ENCODE assay signal across 11 cellular contexts in the genomic region with DNA sequence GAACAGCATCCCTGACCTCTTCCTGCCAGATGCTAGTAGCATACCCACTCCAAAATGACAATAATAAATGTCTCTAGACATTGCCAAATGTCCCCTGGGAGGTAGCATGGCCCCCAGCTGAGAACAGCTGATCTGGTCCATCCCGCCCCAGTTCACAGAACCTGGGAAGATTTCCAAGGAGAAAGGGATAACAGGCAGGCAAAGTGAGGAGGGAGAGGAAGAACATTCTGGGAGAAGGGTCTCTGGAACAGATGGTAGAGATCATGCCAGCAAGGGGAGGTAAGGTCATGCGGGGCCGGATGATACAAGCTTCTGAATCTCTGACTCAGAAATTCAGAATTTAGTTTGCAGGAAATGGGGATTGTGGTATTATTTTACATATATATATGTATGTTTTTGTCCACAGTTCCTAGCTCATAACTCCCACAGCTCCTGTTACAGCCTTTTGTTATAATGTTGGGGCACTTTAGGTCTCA.
DNase-seq lines count a peak whose midpoint lies in the region; ATAC-seq and TF ChIP-seq lines count a peak whose summit lies in the region.
"Had no signal": no experiment of that assay in that cellular context is flagged by ENCODE, and none has a peak within 500 bp of the region (broad histone marks: within the 10 kb centered on the region; RNA-seq: fewer than 3 reads in every experiment).

No MANE protein-coding gene starts in this region.

- peaks cover 71% of the 10 kb centered on the region for H3K36me3 Mint-ChIP-seq in CD8-positive, alpha-beta T cell

- H3K9me3 Mint-ChIP-seq in CD8-positive, alpha-beta T cell, result no peaks in the 10 kb centered on the region
- H3K9me3 Mint-ChIP-seq: T-helper 1 cell treated with Interleukin-12 subunit alpha and Interleukin-12 subunit beta and Interleukin-4 antibody, amounts not matched to agents 30 μg/mL and 1 μg/mL, for 36 hours had no signal

- intact Hi-C loops in CD8-positive, alpha-beta T cell (cut with DNase I, micrococcal nuclease), result no loop called here
- intact Hi-C loops in stomach (cut with DNase I; ENCODE audit: low total_unique reads), result no loop called here

- H3K27ac Mint-ChIP-seq in CD8-positive, alpha-beta T cell, result peak overlapping the region; percentile 45
- H3K27ac Mint-ChIP-seq: T-helper 1 cell treated with Interleukin-12 subunit alpha and Interleukin-12 subunit beta and Interleukin-4 antibody, amounts not matched to agents 30 μg/mL and 1 μg/mL, for 36 hours had no signal

- 67 to 82% (median 78%) methylated on average over 3 of the region's 3 CpGs for WGBS in stomach, 5 donors

- ATAC-seq in CD8-positive, alpha-beta T cell, result no peak
- peak; percentile 44 for ATAC-seq in foreskin keratinocyte
- no peak for ATAC-seq in GM21619 (IDR thresholded peaks at IDR 0.05; ENCODE audit: unreplicated experiment)
- no peak for ATAC-seq in GM19023 (IDR thresholded peaks at IDR 0.05; ENCODE audit: unreplicated experiment)

- peaks cover 16% of the 10 kb centered on the region for H3K4me1 Mint-ChIP-seq in CD8-positive, alpha-beta T cell (ENCODE audit: low read depth)

- POLR2A ChIA-PET in CD8-positive, alpha-beta T cell (lab: Charles Lee), result no interaction called here
- POLR2A ChIA-PET in HEK293 (lab: Yijun Ruan, JAX), result no interaction called here

- CTCF ChIA-PET in CD8-positive, alpha-beta T cell (lab: Charles Lee), result no interaction called here
- CTCF ChIA-PET in HEK293 (lab: Yijun Ruan, JAX), result no interaction called here

- no peaks in the 10 kb centered on the region for H3K27me3 ChIP-seq in CD8-positive, alpha-beta T cell (ENCODE audit: insufficient read depth, low read length)
- H3K27me3 ChIP-seq in WERI-Rb-1 (ENCODE audit: insufficient read depth, low read depth, severe bottlenecking), result no peaks in the 10 kb centered on the region
- no peaks in the 10 kb centered on the region for H3K27me3 ChIP-seq in foreskin keratinocyte
- no peaks in the 10 kb centered on the region for H3K27me3 ChIP-seq in stomach
- H3K27me3 ChIP-seq: ascending aorta had no signal

- no peak for TF ChIP-seq EP300 in stomach (IDR thresholded peaks at IDR 0.05)

- H3K9me3 ChIP-seq in CD8-positive, alpha-beta T cell (ENCODE audit: low read length), result no peaks in the 10 kb centered on the region
- H3K9me3 ChIP-seq in HEK293 (ENCODE audit: control insufficient read depth, insufficient read depth, low read depth, low read length) (no peaks in the 10 kb centered on the region), WERI-Rb-1 (ENCODE audit: severe bottlenecking) (no peaks in the 10 kb centered on the region), stomach (no peaks in the 10 kb centered on the region)
- H3K9me3 ChIP-seq: ascending aorta had no signal

- H3K4me3 ChIP-seq in CD8-positive, alpha-beta T cell (ENCODE audit: low read depth, low read length), result no peak overlapping the region
- H3K4me3 ChIP-seq in HEK293 (ENCODE audit: low read depth, low read length) (no peak overlapping the region), WERI-Rb-1 (ENCODE audit: low read depth, low read length) (no peak overlapping the region), stomach (no peak overlapping the region)
- H3K4me3 ChIP-seq: ascending aorta had no signal

- no peaks in the 10 kb centered on the region for H3K4me1 ChIP-seq in CD8-positive, alpha-beta T cell (ENCODE audit: insufficient read depth, low read length)
- H3K4me1 ChIP-seq in HEK293 (ENCODE audit: control insufficient read depth, insufficient read depth, low read length) (no peaks in the 10 kb centered on the region), foreskin keratinocyte (no peaks in the 10 kb centered on the region), stomach (peaks cover 0 to 16% (median 0%) of the 10 kb centered on the region in 4 donors)
- H3K4me1 ChIP-seq: ascending aorta had no signal

- no peak overlapping the region for H3K27ac ChIP-seq in CD8-positive, alpha-beta T cell (ENCODE audit: low read depth, low read length)
- H3K27ac ChIP-seq in HEK293 (ENCODE audit: extremely low read depth, low read depth, low read length), result no peak overlapping the region
- H3K27ac ChIP-seq in WERI-Rb-1, result peak overlapping the region; percentile 54
- no peak overlapping the region for H3K27ac ChIP-seq in foreskin keratinocyte
- H3K27ac ChIP-seq in stomach, result no peak overlapping the region
- H3K27ac ChIP-seq: ascending aorta had no signal

- TF ChIP-seq CTCF in CD8-positive, alpha-beta T cell (IDR thresholded peaks at IDR 0.05), result no peak
- TF ChIP-seq CTCF in HEK293 (tag by site-specific recombination; IDR thresholded peaks at IDR 0.05), result no peak
- no peak for TF ChIP-seq CTCF in WERI-Rb-1 (IDR thresholded peaks at IDR 0.05; ENCODE audit: low read depth, low read length)
- TF ChIP-seq CTCF in foreskin keratinocyte (conservative IDR thresholded peaks at IDR 0.05), result no peak
- no peak for TF ChIP-seq CTCF in stomach (IDR thresholded peaks at IDR 0.05)

- TF ChIP-seq POLR2A in stomach (IDR thresholded peaks at IDR 0.05), result no peak

- no peak for DNase-seq in CD8-positive, alpha-beta T cell
- DNase-seq in WERI-Rb-1 (peak; percentile 28), foreskin keratinocyte (peak in 1 of 2 donors; percentile 11), stomach (no peak)
- DNase-seq in stimulated activated CD4-positive, alpha-beta T cell treated with anti-CD3 and anti-CD28 coated beads, Interleukin-12 subunit alpha, Interleukin-12 subunit beta, amount 100 ng/mL, for 4 hours, result no peak
- DNase-seq: activated CD8-positive, alpha-beta memory T cell treated with anti-CD3 and anti-CD28 coated beads for 24 hours had no signal

- no peaks in the 10 kb centered on the region for H3K36me3 ChIP-seq in CD8-positive, alpha-beta T cell (ENCODE audit: insufficient read depth, low read length)
- H3K36me3 ChIP-seq in HEK293 (ENCODE audit: control insufficient read depth in 2 of 2, insufficient read depth in 1 of 2, low read length in 2 of 2) (no peaks in the 10 kb centered on the region), WERI-Rb-1 (no peaks in the 10 kb centered on the region), stomach (peaks cover 0 to 5% (median 0%) of the 10 kb centered on the region in 4 donors)
- H3K36me3 ChIP-seq: ascending aorta had no signal

- H3K27me3 Mint-ChIP-seq in CD8-positive, alpha-beta T cell (ENCODE audit: low read depth), result no peaks in the 10 kb centered on the region

- H3K4me3 Mint-ChIP-seq in CD8-positive, alpha-beta T cell, result no peak overlapping the region
- H3K4me3 Mint-ChIP-seq: T-helper 1 cell treated with Interleukin-12 subunit alpha and Interleukin-12 subunit beta and Interleukin-4 antibody, amounts not matched to agents 30 μg/mL and 1 μg/mL, for 36 hours had no signal

TF ChIP-seq in HEK293, 187 proteins besides CTCF, POLR2A, EP300 and RAD21:
- no peak for TF ChIP-seq ZNF280C (tag by site-specific recombination; IDR thresholded peaks at IDR 0.05)
- no peak for TF ChIP-seq ZNF830 (tag by site-specific recombination; IDR thresholded peaks at IDR 0.05; ENCODE audit: low read depth)
- TF ChIP-seq MEIS1 (CRISPR knock-in tag; IDR thresholded peaks at IDR 0.05; ENCODE audit: borderline replicate concordance), result no peak
- TF ChIP-seq REPIN1 (tag by site-specific recombination; IDR thresholded peaks at IDR 0.05; ENCODE audit: low read depth), result no peak
- no peak for TF ChIP-seq ZNF654 (tag by site-specific recombination; IDR thresholded peaks at IDR 0.05; ENCODE audit: low read depth)
- TF ChIP-seq ZNF610 (tag by site-specific recombination; IDR thresholded peaks at IDR 0.05; ENCODE audit: borderline replicate concordance), result no peak
- TF ChIP-seq WT1 (tag by site-specific recombination; IDR thresholded peaks at IDR 0.05), result no peak
- peak; percentile 87 for TF ChIP-seq GLIS1 (tag by site-specific recombination; IDR thresholded peaks at IDR 0.05)
TF ChIP-seq in HEK293: peak in this region for 1.
